In genomic region chr17:73444021-73444420, GRCh38 we compare ENCODE assay signal across 8 cellular contexts.
"Had no signal": no experiment of that assay in that cellular context is flagged by ENCODE, and none has a peak within 500 bp of the region (broad histone marks: within the 10 kb centered on the region; RNA-seq: fewer than 3 reads in every experiment).

No MANE protein-coding gene starts in this region.

- H3K9ac ChIP-seq: GM23248 had no signal

- H3K4me1 ChIP-seq: HAP-1 had no signal

- DNase-seq: GM23248, GOT3, H9, HCEC 1CT, HFFc6 had no signal

- H2AFZ ChIP-seq: GM23248, GM23338 had no signal

- H3K4me3 ChIP-seq: GM23248, GM23338, HAP-1 had no signal

- H3K27ac ChIP-seq: GM23248 had no signal

- H3K36me3 ChIP-seq: HAP-1 had no signal

- ATAC-seq: GM23338, HCT116 had no signal

- H3K9me3 ChIP-seq: HAP-1 had no signal

- H3K4me2 ChIP-seq: GM23338 had no signal
